ENCODE assay signal across 8 cellular contexts in the genomic region with DNA sequence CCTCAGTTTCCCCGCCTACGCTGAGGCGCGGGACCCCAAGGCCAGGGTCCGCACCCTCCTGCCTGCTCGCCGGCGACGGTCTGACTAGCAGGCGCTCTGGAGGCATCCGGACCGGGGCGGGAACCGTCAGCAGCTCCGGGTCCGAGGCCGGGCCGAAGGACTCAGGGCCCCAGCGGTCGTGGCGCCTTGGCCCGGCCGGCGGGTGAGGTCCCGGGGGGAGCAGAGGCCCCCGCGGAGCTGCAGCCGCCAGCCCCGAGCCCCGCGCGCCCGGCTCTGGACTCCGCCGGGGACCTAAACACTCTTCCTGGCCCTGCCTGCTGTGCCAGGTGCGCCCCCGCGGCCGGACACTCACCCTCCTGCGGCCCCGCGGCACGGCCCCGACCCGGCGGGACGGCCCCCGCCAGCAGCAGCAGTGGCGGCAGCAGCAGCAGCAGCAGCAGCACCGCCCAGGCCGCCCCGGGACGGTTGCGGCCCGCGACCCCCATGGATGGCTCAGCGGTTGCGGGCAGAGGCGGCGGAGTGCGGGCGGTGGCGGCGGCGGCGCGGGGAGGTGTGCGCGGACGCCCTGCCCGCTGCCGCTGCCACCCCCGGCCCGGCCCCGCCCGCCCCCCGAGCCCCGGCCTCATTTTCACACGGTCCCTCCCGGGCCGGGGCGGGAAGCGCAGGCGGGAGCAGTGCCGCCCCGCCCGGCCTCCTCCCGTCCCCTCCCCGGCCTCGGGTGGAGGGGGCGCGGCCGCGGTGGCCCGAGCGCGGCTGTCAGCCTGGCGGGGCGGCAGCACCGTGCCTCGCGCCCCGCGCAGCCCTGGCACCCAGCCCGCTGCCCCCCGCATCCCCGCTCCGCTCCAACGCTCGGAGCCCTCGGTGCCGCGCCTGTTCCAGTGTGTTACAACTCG. TPM values are rescaled to one million over a fixed set of nuclear protein-coding genes. Genes with fewer than 3 reads are reported as not detected.
DNase-seq lines count a peak whose midpoint lies in the region; ATAC-seq and TF ChIP-seq lines count a peak whose summit lies in the region.

TSS of gene SCUBE2 (minus strand) at position 556 of the 893 bp plus-strand sequence. CDS start at position 485, 71 bp downstream.

- H3K27me3 Mint-ChIP-seq in activated naive CD8-positive, alpha-beta T cell treated with anti-CD3 and anti-CD28 coated beads for 36 hours = peaks cover 79% of the 10 kb centered on the region

- H3K9me3 ChIP-seq in iPS-15b (ENCODE audit: control insufficient read depth, insufficient read depth, low read length) (no peaks in the 10 kb centered on the region), spleen (no peaks in the 10 kb centered on the region)

- H3K4me3 ChIP-seq in iPS-15b (ENCODE audit: low read depth, low read length) (peak within 1 kb of the TSS; percentile 37), spleen (peak within 1 kb of the TSS; percentile 30 to 70 (median 46))

- TF ChIP-seq POLR2A in spleen (IDR thresholded peaks at IDR 0.05) = no peak

- H3K9me3 Mint-ChIP-seq in activated naive CD8-positive, alpha-beta T cell treated with anti-CD3 and anti-CD28 coated beads for 36 hours = no peaks in the 10 kb centered on the region

- H3K36me3 ChIP-seq in iPS-15b (ENCODE audit: control insufficient read depth, insufficient read depth, low read length) = no peaks in the 10 kb centered on the region
- H3K36me3 ChIP-seq in spleen = no peaks in the 10 kb centered on the region

- no peak within 1 kb of the TSS for H3K4me3 Mint-ChIP-seq in activated naive CD8-positive, alpha-beta T cell treated with anti-CD3 and anti-CD28 coated beads for 36 hours

- ATAC-seq in HG03039 (IDR thresholded peaks at IDR 0.05; ENCODE audit: unreplicated experiment) = no peak
- ATAC-seq in HG03378 (IDR thresholded peaks at IDR 0.05; ENCODE audit: unreplicated experiment) = no peak

- TF ChIP-seq CTCF in GM20000 (IDR thresholded peaks at IDR 0.05; ENCODE audit: extremely low read depth, missing control alignments) (no peak), spleen (IDR thresholded peaks at IDR 0.05 in 8 of 11, conservative IDR thresholded peaks at IDR 0.05 in 3 of 11) (no peak)

- WGBS in spleen, 5 donors = 0 to 9% (median 2%) methylated on average over 27 to 114 of the region's 114 CpGs

- intact Hi-C loops in spleen (cut with DNase I; ENCODE audit: low total_unique reads) = no loop called here

- H3K27me3 ChIP-seq in iPS-15b (ENCODE audit: control insufficient read depth, insufficient read depth, low read length) (peaks cover 34% of the 10 kb centered on the region), spleen (replicated peaks in 1 of 7) (peaks cover 0 to 70% (median 19%) of the 10 kb centered on the region in 7 donors)

- H3K9ac ChIP-seq in iPS-15b (ENCODE audit: low read depth, low read length) = no peak within 1 kb of the TSS

- no peaks in the 10 kb centered on the region for H3K36me3 Mint-ChIP-seq in activated naive CD8-positive, alpha-beta T cell treated with anti-CD3 and anti-CD28 coated beads for 36 hours

- H3K4me1 ChIP-seq in iPS-15b (ENCODE audit: control insufficient read depth, insufficient read depth, low read length) (peaks cover 4% of the 10 kb centered on the region), spleen (peaks cover 0 to 16% (median 11%) of the 10 kb centered on the region in 6 donors)

- peak within 1 kb of the TSS in 2 of 8 donors; percentile 20 to 23 for H3K27ac ChIP-seq in spleen

- H3K27ac Mint-ChIP-seq in activated naive CD8-positive, alpha-beta T cell treated with anti-CD3 and anti-CD28 coated beads for 36 hours = no peak within 1 kb of the TSS

- DNase-seq in GM20000 (ENCODE audit: low spot score) = peak; percentile 72
- DNase-seq in activated naive CD8-positive, alpha-beta T cell treated with anti-CD3 and anti-CD28 coated beads for 36 hours = peak; percentile 10
- peak; percentile 71 for DNase-seq in spleen
- DNase-seq in AML-193 (lab: John Stamatoyannopoulos, UW) = no peak
- DNase-seq in NCI-H2081 treated with DMSO at 0.1 percent for 48 hours (lab: John Stamatoyannopoulos, UW) = no peak

- H3K4me1 Mint-ChIP-seq in activated naive CD8-positive, alpha-beta T cell treated with anti-CD3 and anti-CD28 coated beads for 36 hours = no peaks in the 10 kb centered on the region

RNA-seq across cellular contexts. Expression of gene SCUBE2, which starts in this region (rescaled TPM):
- not detected for total RNA-seq in activated naive CD8-positive, alpha-beta T cell treated with anti-CD3 and anti-CD28 coated beads for 36 hours
- total RNA-seq in spleen = 10 to 100 TPM in 4 of 7 donors, 1 to 10 TPM in 3; 4.8 to 28.6 (median 10.5) TPM
- 1 to 10 TPM; 2.4 to 5.5 (median 3.0) TPM for polyA plus RNA-seq in spleen

Comparison
In these comparisons a context has a peak if more than half of its experiments do, and no peak if none do; other contexts are left out.
1. RNA of gene SCUBE2 (total RNA-seq): 4.8 to 28.6 TPM in spleen; not detected in activated naive CD8-positive, alpha-beta T cell treated with anti-CD3 and anti-CD28 coated beads for 36 hours; every median in the first group is over 4 times any median in the second.
2. Peak in DNase-seq in activated naive CD8-positive, alpha-beta T cell treated with anti-CD3 and anti-CD28 coated beads for 36 hours; RNA of the gene not detected or under 1 TPM.
3. DNase-seq: peak in GM20000 (single experiment) and spleen (single experiment); none in AML-193 (0 of 2) and NCI-H2081 treated with DMSO at 0.1 percent for 48 hours (single experiment).